Comparison of ENCODE assay signal across 24 cellular contexts in genomic region chr7:112059675-112060074, GRCh38.
"Had no signal": no experiment of that assay in that cellular context is flagged by ENCODE, and none has a peak within 500 bp of the region (broad histone marks: within the 10 kb centered on the region; RNA-seq: fewer than 3 reads in every experiment).

No MANE protein-coding gene starts in this region.

- H3K27ac Mint-ChIP-seq: effector memory CD8-positive, alpha-beta T cell; naive thymus-derived CD8-positive, alpha-beta T cell; stimulated activated memory B cell treated with anti-CD40 and anti-IgM and Interleukin-4, amounts not matched to agents 10 μg/mL and 1 μg/mL and 100 μg/mL, for 72 hours had no signal

- H3K9me3 Mint-ChIP-seq: effector memory CD8-positive, alpha-beta T cell; naive thymus-derived CD8-positive, alpha-beta T cell; stimulated activated memory B cell treated with anti-CD40 and anti-IgM and Interleukin-4, amounts not matched to agents 10 μg/mL and 1 μg/mL and 100 μg/mL, for 72 hours had no signal

- H3K4me3 ChIP-seq: coronary artery, left lung, ovary, psoas muscle, skin epidermis, spleen, thoracic aorta, tibial nerve, upper lobe of left lung had no signal

- H3K9me3 ChIP-seq: left lung, ovary, psoas muscle, spleen, thoracic aorta, tibial nerve, upper lobe of left lung had no signal

- DNase-seq: effector memory CD8-positive, alpha-beta T cell; head of caudate nucleus; left cardiac atrium; left lung; mesendoderm; naive thymus-derived CD8-positive, alpha-beta T cell; occipital lobe; ovary; posterior cingulate gyrus; psoas muscle; right cardiac atrium; spleen; stimulated activated CD4-positive, alpha-beta T cell treated with anti-CD3 and anti-CD28 coated beads, Interleukin-4, amount 100 ng/mL, for 4 hours; stimulated activated naive CD8-positive, alpha-beta T cell treated with anti-CD3 and anti-CD28 coated beads, Interleukin-15, Interleukin-2, amounts not matched to agents 100 U/mL and 50 U/mL, for 24 hours; upper lobe of left lung had no signal

- H3K27me3 Mint-ChIP-seq: stimulated activated memory B cell treated with anti-CD40 and anti-IgM and Interleukin-4, amounts not matched to agents 10 μg/mL and 1 μg/mL and 100 μg/mL, for 72 hours had no signal

- H3K4me1 Mint-ChIP-seq: naive thymus-derived CD8-positive, alpha-beta T cell had no signal

- H3K36me3 Mint-ChIP-seq: naive thymus-derived CD8-positive, alpha-beta T cell; stimulated activated memory B cell treated with anti-CD40 and anti-IgM and Interleukin-4, amounts not matched to agents 10 μg/mL and 1 μg/mL and 100 μg/mL, for 72 hours had no signal

- H3K27ac ChIP-seq: coronary artery, left lung, ovary, psoas muscle, skin epidermis, spleen, thoracic aorta, tibial nerve, upper lobe of left lung had no signal

- H3K4me3 Mint-ChIP-seq: effector memory CD8-positive, alpha-beta T cell; naive thymus-derived CD8-positive, alpha-beta T cell; stimulated activated memory B cell treated with anti-CD40 and anti-IgM and Interleukin-4, amounts not matched to agents 10 μg/mL and 1 μg/mL and 100 μg/mL, for 72 hours had no signal

- H3K36me3 ChIP-seq: left lung, ovary, spleen, thoracic aorta, tibial nerve, upper lobe of left lung had no signal

- FAIRE-seq: endometrium, frontal cortex, islet of Langerhans, urothelium cell line had no signal

- ATAC-seq: effector memory CD8-positive, alpha-beta T cell; left cardiac atrium; left lung; naive thymus-derived CD8-positive, alpha-beta T cell; psoas muscle; right cardiac atrium; stimulated activated memory B cell treated with anti-CD40 and anti-IgM and Interleukin-4, amounts not matched to agents 10 μg/mL and 1 μg/mL and 100 μg/mL, for 72 hours; stimulated activated naive CD8-positive, alpha-beta T cell treated with anti-CD3 and anti-CD28 coated beads, Interleukin-15, Interleukin-2, amounts not matched to agents 100 U/mL and 50 U/mL, for 24 hours had no signal

- H3K4me1 ChIP-seq: spleen had no signal

- H3K27me3 ChIP-seq: left lung, ovary, spleen, tibial nerve, upper lobe of left lung had no signal
